ENCODE assay signal across 8 cellular contexts in the genomic region with DNA sequence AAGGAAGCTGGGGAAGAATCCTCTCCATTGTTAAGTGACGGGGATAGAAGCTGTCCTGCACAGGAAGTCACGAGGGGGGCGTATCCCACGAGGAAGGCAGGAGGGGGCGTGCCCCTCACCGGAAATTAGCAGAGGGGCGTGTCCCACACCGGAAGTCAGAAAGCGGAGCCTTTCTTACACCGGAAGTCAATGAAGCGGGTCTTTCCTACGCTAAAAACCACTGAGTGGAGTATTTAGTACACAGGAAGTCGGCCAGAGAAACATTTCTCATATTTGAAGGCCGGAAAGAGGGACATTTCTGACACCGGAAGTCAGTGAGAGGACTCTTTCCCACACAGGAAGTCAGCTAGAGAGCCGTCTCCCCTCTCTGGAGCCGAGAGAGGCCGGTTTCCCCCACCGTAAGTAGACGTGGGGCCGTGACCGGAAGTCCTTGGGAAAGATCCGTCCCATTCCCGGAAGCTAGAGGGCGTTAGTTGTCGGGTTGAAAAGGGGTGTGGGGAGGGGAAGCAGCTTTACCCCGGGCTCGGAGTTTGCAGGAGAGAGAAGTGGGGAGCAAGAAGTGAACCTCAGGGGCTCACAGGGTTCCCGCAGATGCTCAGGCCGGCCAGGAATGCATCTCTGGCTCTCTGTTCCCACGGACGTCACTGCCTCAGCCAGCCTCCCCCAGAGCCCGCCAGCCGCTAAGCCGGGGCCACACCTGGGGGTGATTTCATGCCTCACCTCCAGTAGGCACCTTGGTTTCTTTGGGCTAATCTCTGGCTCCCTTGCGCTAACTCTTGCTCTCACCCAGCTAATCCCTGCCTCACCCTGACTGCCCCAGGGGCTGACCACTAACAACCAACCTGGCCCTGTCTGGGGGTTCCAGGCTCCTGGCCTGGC. TPM values are rescaled to one million over a fixed set of nuclear protein-coding genes. Genes with fewer than 3 reads are reported as not detected.
A peak's percentile ranks its signal among the peaks of the same experiment; 100 is the strongest.
DNase-seq lines count a peak whose midpoint lies in the region; ATAC-seq and TF ChIP-seq lines count a peak whose summit lies in the region.

No MANE protein-coding gene starts in this region.

- no peak for TF ChIP-seq EP300 in stomach (IDR thresholded peaks at IDR 0.05)

- H3K79me2 ChIP-seq in GM23338 (replicated peaks; ENCODE audit: insufficient read depth): peaks cover 13% of the 10 kb centered on the region; the same call in 1 of the 2 replicates

- no peaks in the 10 kb centered on the region for H3K9me3 ChIP-seq in stomach

- H3K36me3 Mint-ChIP-seq in GM23338 (ENCODE audit: low read depth) (peaks cover 37% of the 10 kb centered on the region), neural crest cell (ENCODE audit: low read depth) (peaks cover 3% of the 10 kb centered on the region)

- H3K4me1 Mint-ChIP-seq in GM23338 (peaks cover 66% of the 10 kb centered on the region), neural crest cell (peaks cover 51% of the 10 kb centered on the region)

- ATAC-seq in GM23338: peak; percentile 76

- DNase-seq in ELR (ENCODE audit: low read depth) (peak; percentile 96), GM23338 (ENCODE audit: low spot score) (peak; percentile 97), LHCN-M2 (ENCODE audit: low read depth) (peak; percentile 95), SHP77 (lab: John Stamatoyannopoulos, UW) (peak; percentile 93 to 95), activated gamma-delta T cell (lab: John Stamatoyannopoulos, UW) (peak; percentile 45), fibroblast of the conjunctiva (ENCODE audit: low read depth) (peak; percentile 93), neural crest cell (ENCODE audit: low read depth, low spot score) (peak; percentile 84), stomach (peak; percentile 88)

- H2AFZ ChIP-seq in GM23338: no peak overlapping the region; the same call in 1 of the 2 replicates

- H3K4me2 ChIP-seq in GM23338: peak overlapping the region; percentile 100

- peak overlapping the region; percentile 91 for H3K27ac Mint-ChIP-seq in GM23338
- H3K27ac Mint-ChIP-seq in neural crest cell (ENCODE audit: unreplicated experiment): peak overlapping the region; percentile 93

- no peaks in the 10 kb centered on the region for H3K27me3 ChIP-seq in GM23338 (ENCODE audit: insufficient read depth)
- peaks cover 0 to 5% (median 0%) of the 10 kb centered on the region in 3 donors for H3K27me3 ChIP-seq in stomach

- peaks cover 66% of the 10 kb centered on the region for H3F3A ChIP-seq in GM23338 (replicated peaks; ENCODE audit: low read depth)

- TF ChIP-seq POLR2A in stomach (IDR thresholded peaks at IDR 0.05): no peak

- no peaks in the 10 kb centered on the region for H3K9me2 ChIP-seq in GM23338 (ENCODE audit: insufficient read depth)

- no peaks in the 10 kb centered on the region; the same call in 2 of the 3 replicates for H3K9me3 Mint-ChIP-seq in GM23338
- H3K9me3 Mint-ChIP-seq in neural crest cell: no peaks in the 10 kb centered on the region

- intact Hi-C loops in stomach (cut with DNase I; ENCODE audit: low total_unique reads): no loop called here

- H4K20me1 ChIP-seq in GM23338 (replicated peaks; ENCODE audit: insufficient read depth): peaks cover 2% of the 10 kb centered on the region; the same call in 1 of the 2 replicates

- H3K4me1 ChIP-seq in GM23338 (ENCODE audit: insufficient read depth): peaks cover 31% of the 10 kb centered on the region
- peaks cover 22 to 49% (median 29%) of the 10 kb centered on the region in 4 donors for H3K4me1 ChIP-seq in stomach

- H3K27ac ChIP-seq in GM23338 (ENCODE audit: low read depth) (peak overlapping the region; percentile 100), stomach (peak overlapping the region; percentile 76 to 97 (median 95))

- 0 to 1% (median 1%) methylated on average over 30 to 36 of the region's 36 CpGs for WGBS in stomach, 5 donors

- H3K36me3 ChIP-seq in GM23338 (ENCODE audit: insufficient read depth) (0 out of 2 replicates have a peak, but pooled peaks cover 4% of the 10 kb centered on the region), stomach (no peaks in the 10 kb centered on the region)

- TF ChIP-seq CTCF in GM23338 (conservative IDR thresholded peaks at IDR 0.05; ENCODE audit: low read depth in 2 of 2) (peak; percentile 44 to 77), neural crest cell (conservative IDR thresholded peaks at IDR 0.05) (peak; percentile 66), stomach (IDR thresholded peaks at IDR 0.05) (peak in 4 of 7 experiments; percentile 22 to 65 (median 42))

- H3K27me3 Mint-ChIP-seq in GM23338 (ENCODE audit: insufficient read depth, low read depth, poor library complexity) (peaks cover 29% of the 10 kb centered on the region), neural crest cell (ENCODE audit: low read depth) (no peaks in the 10 kb centered on the region)

- peak overlapping the region; percentile 89 for H3K4me3 Mint-ChIP-seq in GM23338
- H3K4me3 Mint-ChIP-seq in neural crest cell: peak overlapping the region; percentile 97

- H3K4me3 ChIP-seq in GM23338 (peak overlapping the region; percentile 96), stomach (peak overlapping the region; percentile 64 to 87 (median 78))

TF ChIP-seq in GM23338, 12 proteins besides CTCF, POLR2A, EP300 and RAD21:
- TF ChIP-seq ZNF114 (CRISPR knock-in tag; IDR thresholded peaks at IDR 0.05) (no peak), STAT1 (IDR thresholded peaks at IDR 0.05; ENCODE audit: unreplicated experiment) (no peak), POLR2AphosphoS5 (IDR thresholded peaks at IDR 0.05; ENCODE audit: low read depth) (peak; percentile 88), NANOG (IDR thresholded peaks at IDR 0.05; ENCODE audit: borderline replicate concordance) (peak; percentile 36; the same call in 1 of the 2 replicates), ETS1 (IDR thresholded peaks at IDR 0.05) (peak; percentile 84), CREB1 (CRISPR knock-in tag; IDR thresholded peaks at IDR 0.05; ENCODE audit: low read depth) (0 out of 2 replicates have a peak, but pooled peaks have one; percentile 19)
TF ChIP-seq in GM23338: peak in this region for 4.

RNA-seq across cellular contexts. Expression of gene MIAT, which starts 15.4 kb away (rescaled TPM):
- 51.4 and 63.6 TPM in 2 replicates for total RNA-seq in GM23338 (2014; rRNA removed; shearing (Covaris generic))
- polyA plus RNA-seq in GM23338 (2016; fragmentation: Nextera tagmentation; extraction: Ambion mirVana) (8.2 and 10.0 TPM in 2 replicates), stomach (under 1 TPM; 0.12 to 0.38 (median 0.15) TPM)
- total RNA-seq in LHCN-M2 (2014; rRNA removed) (0.17 and 0.19 TPM in 2 replicates), neural crest cell (42.0 and 45.6 TPM in 2 replicates), stomach (10 to 100 TPM in 1 of 5 donors, 1 to 10 TPM in 2, under 1 TPM in 2; under 0.01 to 29.8 (median 1.9) TPM)
- polyA plus RNA-seq in LHCN-M2 (2012): 0.30 TPM

RNA-seq across cellular contexts. Expression of gene CRYBA4, which starts 51.1 kb away (rescaled TPM):
- total RNA-seq in GM23338 (2014; rRNA removed; shearing (Covaris generic)): 1.7 TPM in 1 of 2 replicates, not detected in the other
- polyA plus RNA-seq in GM23338 (2016; fragmentation: Nextera tagmentation; extraction: Ambion mirVana) (1.2 and 1.5 TPM in 2 replicates), stomach (not detected)
- total RNA-seq in LHCN-M2 (2014; rRNA removed) (not detected in 2 replicates), neural crest cell (not detected in 2 replicates), stomach (not detected)
- polyA plus RNA-seq in LHCN-M2 (2012): not detected

RNA-seq across cellular contexts. Expression of gene CRYBB1, which starts 55.0 kb away (rescaled TPM):
- total RNA-seq in GM23338 (2014; rRNA removed; shearing (Covaris generic)): 1.6 and 2.4 TPM in 2 replicates
- polyA plus RNA-seq in GM23338 (2016; fragmentation: Nextera tagmentation; extraction: Ambion mirVana): 3.0 and 3.7 TPM in 2 replicates
- total RNA-seq in LHCN-M2 (2014; rRNA removed): not detected in 2 replicates
- polyA plus RNA-seq in LHCN-M2 (2012): not detected
- not detected in 2 replicates for total RNA-seq in neural crest cell
- total RNA-seq in stomach: under 1 TPM in 1 of 5 donors, not detected in 4; 0.55 TPM
- 1 to 10 TPM in 1 of 3 donors, under 1 TPM in 2; 0.20 to 1.2 (median 0.68) TPM for polyA plus RNA-seq in stomach

Comparison
In these comparisons a context has a peak if more than half of its experiments do, and no peak if none do; other contexts are left out.
1. Peak in every context shown above with its lines: DNase-seq, ATAC-seq, H3K4me3 ChIP-seq and H3K27ac ChIP-seq.
2. DNase-seq: peak in every context shown above with its lines; median percentile 97 in GM23338; 96 in ELR; 95 in LHCN-M2; 94 in SHP77; 93 in fibroblast of the conjunctiva; 88 in stomach; 84 in neural crest cell; 45 in activated gamma-delta T cell.